Comparison of ENCODE assay signal across 2 cellular contexts in the genomic region with DNA sequence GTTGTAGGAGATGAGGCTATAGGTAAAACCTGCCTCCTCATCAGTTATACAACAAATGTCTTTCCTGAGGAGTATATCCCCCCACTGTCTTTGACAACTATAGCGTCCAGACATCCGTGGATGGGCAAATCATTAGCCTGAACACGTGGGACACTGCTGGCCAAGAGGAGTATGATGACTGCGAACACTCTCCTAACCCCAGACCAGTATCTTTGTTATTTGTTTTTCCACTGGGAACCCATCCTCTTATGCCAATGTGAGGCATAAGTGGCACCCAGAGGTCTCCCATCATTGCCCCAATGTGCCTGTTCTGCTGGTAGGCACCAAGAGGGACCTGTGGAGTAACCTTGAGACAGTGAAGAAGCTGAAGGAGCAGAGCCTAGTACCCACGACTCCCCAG. TPM values are rescaled to one million over a fixed set of nuclear protein-coding genes. Genes with fewer than 3 reads are reported as not detected.
"Had no signal": no experiment of that assay in that cellular context is flagged by ENCODE, and none has a peak within 500 bp of the region (broad histone marks: within the 10 kb centered on the region; RNA-seq: fewer than 3 reads in every experiment).

No MANE protein-coding gene starts in this region.

RNA-seq across cellular contexts. Expression of a gene that starts 50.9 kb away (rescaled TPM):
- polyA plus RNA-seq: GM23248, IgD-negative memory B cell had no signal
